In the genomic region with DNA sequence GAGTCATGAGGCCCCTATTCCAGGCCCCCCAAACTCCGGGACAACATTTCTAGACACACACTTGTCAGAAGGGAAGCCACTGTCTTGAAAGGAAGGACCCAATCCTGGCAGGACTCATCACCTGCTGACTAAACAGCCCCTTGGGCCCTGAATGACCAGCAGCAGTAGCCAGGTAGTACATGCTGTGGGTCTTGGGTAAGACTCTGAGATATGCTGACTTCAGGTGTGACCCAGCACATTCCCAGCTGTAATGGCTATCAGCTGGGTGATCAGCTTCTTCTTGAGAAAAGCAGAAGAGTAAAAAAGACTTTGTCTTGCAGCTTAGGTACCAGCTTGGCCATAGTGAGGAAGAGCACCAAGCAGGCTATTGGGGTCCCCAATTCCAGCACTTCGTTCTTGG, we compare ENCODE assay signal across 11 cellular contexts.
"Had no signal": no experiment of that assay in that cellular context is flagged by ENCODE, and none has a peak within 500 bp of the region (broad histone marks: within the 10 kb centered on the region; RNA-seq: fewer than 3 reads in every experiment).

No MANE protein-coding gene starts in this region.

- H3K9ac ChIP-seq: GM23248 had no signal

- H3K4me3 ChIP-seq: GM23248, GM23338, HAP-1 had no signal

- H2AFZ ChIP-seq: GM23248, GM23338 had no signal

- DNase-seq: GM23248, GOT3, H7, H9, HCEC 1CT, HFFc6 had no signal

- FAIRE-seq: H1, H54 had no signal

- ATAC-seq: GM23338, HCT116 had no signal

- H3K27ac ChIP-seq: GM23248 had no signal

- H3K4me1 ChIP-seq: HAP-1 had no signal

- H3K4me2 ChIP-seq: GM23338 had no signal

- H3K9me3 ChIP-seq: HAP-1 had no signal
